ENCODE assay signal across 11 cellular contexts in the genomic region with DNA sequence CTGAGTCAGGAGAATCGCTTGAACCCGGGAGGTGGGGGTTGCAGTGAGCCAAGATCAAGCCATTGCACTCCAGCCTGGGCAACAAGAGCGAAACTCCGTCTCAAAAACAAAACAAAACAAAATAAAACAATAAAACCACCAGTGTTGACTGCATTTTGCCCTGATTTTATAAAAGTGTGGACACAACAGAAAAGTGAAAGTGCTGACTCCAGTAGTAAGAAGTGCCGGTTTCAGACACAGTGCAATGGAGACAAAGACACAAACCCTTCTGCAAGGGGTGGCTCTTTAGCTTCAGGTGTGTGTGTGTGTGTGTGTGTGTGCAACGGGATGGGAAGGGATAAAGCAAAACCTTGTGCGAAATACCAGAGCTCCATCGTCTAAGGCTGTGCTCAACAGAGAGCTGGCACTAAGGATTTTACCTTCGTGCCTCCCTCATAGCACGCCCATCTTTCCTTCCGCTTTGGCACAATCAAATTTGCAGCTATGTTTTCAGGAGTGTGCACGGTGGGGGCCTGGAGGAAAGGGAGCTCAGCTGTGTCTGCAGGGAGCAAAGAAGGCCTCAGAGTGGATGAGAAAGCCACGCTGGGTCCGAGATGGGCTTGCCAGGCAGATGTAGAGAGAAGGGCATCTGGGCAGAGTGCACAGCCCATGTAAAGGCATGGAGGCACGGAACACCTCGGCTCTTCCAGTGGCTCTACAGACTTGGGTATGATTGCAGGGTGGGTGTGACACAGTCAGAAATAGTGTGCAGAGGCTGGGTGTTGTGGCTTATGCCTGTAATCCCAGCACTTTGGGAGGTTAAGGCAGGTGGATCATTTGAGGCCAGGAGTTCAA. TPM values are rescaled to one million over a fixed set of nuclear protein-coding genes. Genes with fewer than 3 reads are reported as not detected.
DNase-seq lines count a peak whose midpoint lies in the region; ATAC-seq, FAIRE-seq and TF ChIP-seq lines count a peak whose summit lies in the region.
"Had no signal": no experiment of that assay in that cellular context is flagged by ENCODE, and none has a peak within 500 bp of the region (broad histone marks: within the 10 kb centered on the region; RNA-seq: fewer than 3 reads in every experiment).

No MANE protein-coding gene starts in this region.

- TF ChIP-seq POLR2A in A549 (IDR thresholded peaks at IDR 0.05; ENCODE audit: low read length) = no peak

- CTCF ChIA-PET in A549 (lab: Yijun Ruan, JAX) (interaction anchor here (0.5 to 20.1 kb wide), 10 partner anchors 12 to 271 kb away, joined by 3 to 456 read pairs (median 6); partner anchors contain the start of genes JMJD6, METTL23, MGAT5B and MXRA7), RWPE1 (lab: Yijun Ruan, JAX) (interaction anchor here (0.6 kb wide), 2 partner anchors 33 to 150 kb away, joined by 3 to 4 read pairs; no protein-coding TSS in a partner anchor)

- FAIRE-seq in A549 (lab: Jason Lieb, UNC) = no peak

- H3K9me3 ChIP-seq in A549 (no peaks in the 10 kb centered on the region), heart right ventricle (no peaks in the 10 kb centered on the region), osteoblast (ENCODE audit: low read depth, low read length) (no peaks in the 10 kb centered on the region)

- H3K27ac ChIP-seq in A549 (no peak overlapping the region), RWPE1 (0 out of 2 replicates have a peak overlapping the region, but pooled peaks have one; percentile 2), heart right ventricle (peak overlapping the region; percentile 88 to 99 (median 96)), osteoblast (ENCODE audit: low read depth, low read length) (no peak overlapping the region)

- POLR2A ChIA-PET in A549 (lab: Yijun Ruan, JAX) (no interaction called here), RWPE1 (lab: Yijun Ruan, JAX; ENCODE audit: low non-redundant PET) (no interaction called here)

- H3K79me2 ChIP-seq in osteoblast (ENCODE audit: insufficient read depth, low read length) = peaks cover 99% of the 10 kb centered on the region

- TF ChIP-seq RAD21 in A549 (conservative IDR thresholded peaks at IDR 0.05 in 1 of 2, IDR thresholded peaks at IDR 0.05 in 1 of 2) = no peak

- TF ChIP-seq CTCF in A549 (IDR thresholded peaks at IDR 0.05) (no peak), RWPE1 (conservative IDR thresholded peaks at IDR 0.05; ENCODE audit: low read depth) (no peak), heart right ventricle (IDR thresholded peaks at IDR 0.05) (no peak), osteoblast (IDR thresholded peaks at IDR 0.05; ENCODE audit: extremely low read depth, low read depth, low read length) (no peak), foreskin fibroblast (IDR thresholded peaks at IDR 0.05; ENCODE audit: low read depth, low read length) (no peak)

- H3K4me1 ChIP-seq in A549 (no peaks in the 10 kb centered on the region), heart right ventricle (peaks cover 37 to 100% (median 93%) of the 10 kb centered on the region in 9 donors), osteoblast (ENCODE audit: insufficient read depth, low read length) (peaks cover 43% of the 10 kb centered on the region)

- H2AFZ ChIP-seq in osteoblast (ENCODE audit: low read length) = no peak overlapping the region

- WGBS in A549 (ENCODE audit: missing lambda C conversion rate) = 87% methylated on average over 16 of the region's 16 CpGs
- 41 to 46% methylated on average over 16 of the region's 16 CpGs for WGBS in heart right ventricle, 2 donors

- H3K36me3 ChIP-seq in heart right ventricle = peaks cover 0 to 10% (median 0%) of the 10 kb centered on the region in 9 donors
- peaks cover 14% of the 10 kb centered on the region for H3K36me3 ChIP-seq in osteoblast (ENCODE audit: insufficient read depth, low read length)

- no peak for TF ChIP-seq EP300 in A549 (IDR thresholded peaks at IDR 0.05)

- no peak overlapping the region for H3K4me2 ChIP-seq in A549
- H3K4me2 ChIP-seq in osteoblast (ENCODE audit: insufficient read depth, low read length) = peak overlapping the region; percentile 58

- intact Hi-C loops in heart right ventricle (cut with DNase I) = no loop called here

- DNase-seq in A549 (ENCODE audit: low read depth in 1 of 2, low spot score in 1 of 2) (no peak), RWPE1 (ENCODE audit: low spot score) (no peak), heart right ventricle (no peak), osteoblast (ENCODE audit: insufficient read length, low spot score, missing footprints) (no peak), NCI-H1930 (lab: John Stamatoyannopoulos, UW) (no peak), foreskin fibroblast (no peak)
- DNase-seq: activated CD4-positive, CD25-positive, alpha-beta regulatory T cell; activated T-cell treated with anti-CD3 and anti-CD28 coated beads, Interleukin-2, amount 50 U/mL, for 1 hour had no signal

- ATAC-seq in A549 = no peak
- ATAC-seq in heart right ventricle = no peak
- no peak for ATAC-seq in HG03378 (IDR thresholded peaks at IDR 0.05; ENCODE audit: unreplicated experiment)
- no peak for ATAC-seq in HG03354 (IDR thresholded peaks at IDR 0.05; ENCODE audit: poor library complexity, severe bottlenecking, unreplicated experiment)
- ATAC-seq: HCT116 had no signal

- H3K4me3 ChIP-seq in A549 (no peak overlapping the region), heart right ventricle (no peak overlapping the region), osteoblast (ENCODE audit: insufficient read depth, low read length) (no peak overlapping the region), foreskin fibroblast (ENCODE audit: low read depth in 1 of 2, low read length in 2 of 2) (no peak overlapping the region)

- H3K27me3 ChIP-seq in heart right ventricle (no peaks in the 10 kb centered on the region), osteoblast (ENCODE audit: insufficient read depth, low read length) (no peaks in the 10 kb centered on the region)

- H4K20me1 ChIP-seq in osteoblast (ENCODE audit: insufficient read depth, low read length) = peaks cover 69% of the 10 kb centered on the region

TF ChIP-seq in A549, 52 proteins besides CTCF, POLR2A, EP300 and RAD21:
- TF ChIP-seq HOXA7 (CRISPR knock-in tag; IDR thresholded peaks at IDR 0.05) = no peak
- peak; percentile 24 for TF ChIP-seq MAFK (IDR thresholded peaks at IDR 0.05; ENCODE audit: partially characterized antibody)

RNA-seq across cellular contexts. Expression of gene MXRA7, which starts 15.5 kb away (rescaled TPM):
- polyA plus RNA-seq in A549 (2011; rRNA removed) (47.8 and 80.1 TPM in 2 replicates), A549 (2017; fragmentation: RNase III; extraction: RNeasy Plus Mini Kit Qiagen cat#74134 plus additional on column Dnase treatment) (48.6 to 59.2 TPM (median 57.2 TPM) in 3 replicates), heart right ventricle (100 to 1,000 TPM; 121 to 199 TPM)
- polyA plus RNA-seq in A549 (2012; cell fraction: cytosol; rRNA removed) = 23.0 and 30.3 TPM in 2 replicates
- 7.5 and 12.8 TPM in 2 replicates for polyA plus RNA-seq in A549 (2012; cell fraction: nucleus; rRNA removed)
- 20.3 and 22.2 TPM in 2 replicates for polyA minus RNA-seq in A549 (2011; rRNA and poly(A)+ RNA removed)
- total RNA-seq in heart right ventricle (100 to 1,000 TPM; 298 to 586 (median 488) TPM), osteoblast (352 and 388 TPM in 2 replicates)

RNA-seq across cellular contexts. Expression of gene JMJD6, which starts 31.1 kb away (rescaled TPM):
- polyA plus RNA-seq in A549 (2011; rRNA removed) (17.5 and 23.0 TPM in 2 replicates), A549 (2017; fragmentation: RNase III; extraction: RNeasy Plus Mini Kit Qiagen cat#74134 plus additional on column Dnase treatment) (44.5 to 55.3 TPM (median 53.3 TPM) in 3 replicates), heart right ventricle (10 to 100 TPM; 36.1 to 56.5 TPM)
- 29.8 and 31.6 TPM in 2 replicates for polyA plus RNA-seq in A549 (2012; cell fraction: cytosol; rRNA removed)
- 38.6 and 43.7 TPM in 2 replicates for polyA plus RNA-seq in A549 (2012; cell fraction: nucleus; rRNA removed)
- polyA minus RNA-seq in A549 (2011; rRNA and poly(A)+ RNA removed) = 16.0 and 23.1 TPM in 2 replicates
- total RNA-seq in heart right ventricle (10 to 100 TPM; 34.6 to 79.3 (median 43.2) TPM), osteoblast (18.8 and 21.5 TPM in 2 replicates)

RNA-seq across cellular contexts. Expression of gene METTL23, which starts 31.4 kb away (rescaled TPM):
- 120 and 138 TPM in 2 replicates for polyA plus RNA-seq in A549 (2011; rRNA removed)
- polyA plus RNA-seq in A549 (2012; cell fraction: cytosol; rRNA removed) = 59.6 and 69.2 TPM in 2 replicates
- 52.8 and 61.7 TPM in 2 replicates for polyA plus RNA-seq in A549 (2012; cell fraction: nucleus; rRNA removed)
- 64.6 to 67.2 TPM (median 64.9 TPM) in 3 replicates for polyA plus RNA-seq in A549 (2017; fragmentation: RNase III; extraction: RNeasy Plus Mini Kit Qiagen cat#74134 plus additional on column Dnase treatment)
- 22.2 and 33.0 TPM in 2 replicates for polyA minus RNA-seq in A549 (2011; rRNA and poly(A)+ RNA removed)
- 10 to 100 TPM; 18.0 to 29.9 (median 24.7) TPM for total RNA-seq in heart right ventricle
- 10 to 100 TPM; 24.5 to 41.8 TPM for polyA plus RNA-seq in heart right ventricle
- total RNA-seq in osteoblast = 25.7 and 28.6 TPM in 2 replicates

RNA-seq across cellular contexts. Expression of gene SRSF2, which starts 41.9 kb away (rescaled TPM):
- polyA plus RNA-seq in A549 (2011; rRNA removed) (348 and 412 TPM in 2 replicates), A549 (2017; fragmentation: RNase III; extraction: RNeasy Plus Mini Kit Qiagen cat#74134 plus additional on column Dnase treatment) (338 to 342 TPM (median 340 TPM) in 3 replicates), heart right ventricle (100 to 1,000 TPM in 1 of 2 donors, 10 to 100 TPM in 1; 93.4 to 109 TPM)
- polyA plus RNA-seq in A549 (2012; cell fraction: cytosol; rRNA removed) = 457 and 705 TPM in 2 replicates
- polyA plus RNA-seq in A549 (2012; cell fraction: nucleus; rRNA removed) = 1,115 and 2,236 TPM in 2 replicates
- polyA minus RNA-seq in A549 (2011; rRNA and poly(A)+ RNA removed) = 111 and 119 TPM in 2 replicates
- total RNA-seq in heart right ventricle (100 to 1,000 TPM in 1 of 10 donors, 10 to 100 TPM in 9; 58.8 to 103 (median 76.3) TPM), osteoblast (88.7 and 102 TPM in 2 replicates)

RNA-seq across cellular contexts. Expression of gene MFSD11, which starts 42.6 kb away (rescaled TPM):
- 26.0 and 30.0 TPM in 2 replicates for polyA plus RNA-seq in A549 (2011; rRNA removed)
- polyA plus RNA-seq in A549 (2012; cell fraction: cytosol; rRNA removed) = 11.3 and 13.8 TPM in 2 replicates
- polyA plus RNA-seq in A549 (2012; cell fraction: nucleus; rRNA removed) = 22.0 and 27.9 TPM in 2 replicates
- polyA plus RNA-seq in A549 (2017; fragmentation: RNase III; extraction: RNeasy Plus Mini Kit Qiagen cat#74134 plus additional on column Dnase treatment) = 17.4 to 18.2 TPM (median 17.5 TPM) in 3 replicates
- polyA minus RNA-seq in A549 (2011; rRNA and poly(A)+ RNA removed) = 19.6 and 24.8 TPM in 2 replicates
- 10 to 100 TPM; 25.1 to 34.4 (median 29.6) TPM for total RNA-seq in heart right ventricle
- polyA plus RNA-seq in heart right ventricle = 10 to 100 TPM in 1 of 2 donors, 1 to 10 TPM in 1; 9.2 to 23.2 TPM
- total RNA-seq in osteoblast = 42.0 and 45.4 TPM in 2 replicates

Comparison
In these comparisons a context has a peak if more than half of its experiments do, and no peak if none do; other contexts are left out.
1. H3K27ac ChIP-seq: peak in RWPE1 (single experiment) and heart right ventricle (10 of 10); none in A549 (0 of 2) and osteoblast (single experiment).